ENCODE assay signal across 10 cellular contexts in the genomic region with DNA sequence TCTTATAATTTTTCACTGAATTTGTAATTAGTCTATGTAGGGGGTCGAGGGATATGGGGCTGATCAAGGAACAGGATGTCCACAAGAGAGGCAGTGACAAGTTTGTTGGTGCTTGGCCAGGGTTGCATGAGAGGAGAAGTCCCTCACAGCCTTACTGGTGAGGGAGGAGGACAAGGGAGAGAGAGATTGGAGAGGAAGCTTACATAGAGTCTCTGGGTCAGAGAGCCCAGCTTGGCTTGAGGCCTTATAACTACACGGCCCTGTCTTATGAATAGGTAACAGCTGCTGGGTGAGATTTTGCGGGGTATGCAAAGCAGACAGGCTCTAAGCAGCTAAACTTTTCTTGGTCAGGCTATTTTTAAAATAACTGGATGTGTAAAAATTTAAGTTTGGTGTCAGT. TPM values are rescaled to one million over a fixed set of nuclear protein-coding genes. Genes with fewer than 3 reads are reported as not detected.
DNase-seq lines count a peak whose midpoint lies in the region; ATAC-seq and TF ChIP-seq lines count a peak whose summit lies in the region.
"Had no signal": no experiment of that assay in that cellular context is flagged by ENCODE, and none has a peak within 500 bp of the region (broad histone marks: within the 10 kb centered on the region; RNA-seq: fewer than 3 reads in every experiment).

No MANE protein-coding gene starts in this region.

- H3K9me3 ChIP-seq in psoas muscle (no peaks in the 10 kb centered on the region), BE2C (no peaks in the 10 kb centered on the region)

- DNase-seq in psoas muscle, result peak in 1 of 2 donors; percentile 49
- DNase-seq in mucosa of gallbladder (ENCODE audit: low spot score), result no peak
- no peak for DNase-seq in BE2C
- DNase-seq in AG20443 (ENCODE audit: low spot score), result no peak
- DNase-seq: activated B cell treated with CpG ODN at 0.5 μM for 24 hours had no signal

- TF ChIP-seq CTCF in psoas muscle (IDR thresholded peaks at IDR 0.05) (no peak), BE2C (IDR thresholded peaks at IDR 0.05; ENCODE audit: low read depth, low read length) (no peak)

- no peaks in the 10 kb centered on the region for H3K36me3 ChIP-seq in psoas muscle (ENCODE audit: insufficient read depth in 1 of 2, low read depth in 1 of 2)
- no peaks in the 10 kb centered on the region for H3K36me3 ChIP-seq in BE2C

- intact Hi-C loops in psoas muscle (cut with DNase I), result loop anchor here in 1 of 2 donors (5.0 kb wide), 1 partner anchor 399 kb away; the partner anchor contains the start of gene MMAA

- ATAC-seq in GM19324 (IDR thresholded peaks at IDR 0.05; ENCODE audit: low FRiP score, unreplicated experiment) (peak; percentile 96), HG02678 (IDR thresholded peaks at IDR 0.05; ENCODE audit: unreplicated experiment) (peak; percentile 89), HG03571 (IDR thresholded peaks at IDR 0.05; ENCODE audit: unreplicated experiment) (peak; percentile 90), psoas muscle (peak in 3 of 4 donors; percentile 48 to 58 (median 49))

- no peak overlapping the region for H3K27ac ChIP-seq in psoas muscle
- H3K27ac ChIP-seq: epithelial cell of prostate, KMS-11 had no signal

- WGBS in psoas muscle, 3 donors, result 11 to 32% (median 20%) methylated on average over 3 of the region's 3 CpGs

- no peaks in the 10 kb centered on the region for H3K27me3 ChIP-seq in psoas muscle (ENCODE audit: insufficient read depth in 3 of 3, low read length in 2 of 3)
- H3K27me3 ChIP-seq in BE2C, result no peaks in the 10 kb centered on the region

- H3K4me1 ChIP-seq in psoas muscle (peaks cover 7% of the 10 kb centered on the region), BE2C (no peaks in the 10 kb centered on the region)

- H3K4me3 ChIP-seq in psoas muscle (no peak overlapping the region), BE2C (ENCODE audit: low read depth, low read length) (no peak overlapping the region)

RNA-seq across cellular contexts. Expression of gene OTUD4, which starts 37.9 kb away (rescaled TPM):
- 10 to 100 TPM; 51.6 to 88.0 (median 56.5) TPM for total RNA-seq in psoas muscle
- 10 to 100 TPM; 20.5 to 62.6 (median 22.7) TPM for polyA plus RNA-seq in psoas muscle
- 28.5 TPM for total RNA-seq in mucosa of gallbladder
- 5.6 TPM for polyA plus RNA-seq in BE2C (2012; ENCODE audit: insufficient read depth, insufficient read length, low read depth)
